8 cellular contexts compared by ENCODE assay signal in the genomic region with DNA sequence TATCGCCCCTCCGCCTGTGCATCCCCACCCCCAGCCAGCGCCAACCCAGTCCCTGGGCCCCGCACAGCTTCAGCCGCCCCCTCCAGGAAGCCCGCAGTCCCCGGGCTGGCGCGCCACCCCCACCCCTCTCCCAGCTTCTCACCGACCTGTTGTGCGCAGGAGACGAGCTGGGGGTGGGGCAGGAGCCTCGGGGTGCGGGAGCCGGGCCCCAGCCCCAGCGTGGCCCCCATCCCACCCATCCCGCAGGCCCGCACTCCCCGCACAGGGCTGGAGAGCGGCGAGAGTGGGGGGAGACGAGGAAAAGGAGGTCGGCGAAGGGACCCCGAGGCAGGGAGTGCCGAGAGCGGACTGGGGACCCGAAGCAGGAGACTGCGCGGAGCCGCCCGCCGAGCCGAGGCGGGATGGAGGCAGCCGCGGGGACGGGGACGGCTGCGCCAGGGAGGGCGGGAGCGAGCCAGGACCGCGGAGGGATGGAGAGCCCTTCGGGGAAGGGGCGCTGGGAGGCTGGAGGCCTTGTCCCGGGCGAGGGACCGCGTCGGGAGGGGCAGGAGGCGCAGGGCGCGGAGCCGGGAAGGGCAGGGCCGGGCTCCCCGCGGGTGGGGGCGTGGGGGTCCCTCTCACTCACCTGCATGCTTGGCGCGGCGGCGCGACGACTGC. TPM values are rescaled to one million over a fixed set of nuclear protein-coding genes. Genes with fewer than 3 reads are reported as not detected.
DNase-seq lines count a peak whose midpoint lies in the region; ATAC-seq, FAIRE-seq and TF ChIP-seq lines count a peak whose summit lies in the region.

No MANE protein-coding gene starts in this region.

- H3K4me1 ChIP-seq in K562 (replicated peaks in 1 of 2; ENCODE audit: control insufficient read depth in 2 of 2, insufficient read depth in 2 of 2, low read length in 2 of 2): peaks cover 5 to 25% of the 10 kb centered on the region in 2 experiments; a peak in 4 of 5 replicates
- peaks cover 0 to 15% of the 10 kb centered on the region in 2 donors for H3K4me1 ChIP-seq in thoracic aorta (ENCODE audit: control insufficient read depth in 1 of 2, low read depth in 2 of 2)

- peak overlapping the region; percentile 64 for H3K4me3 ChIP-seq in BJ (ENCODE audit: low read depth, low read length)
- H3K4me3 ChIP-seq in K562: no peak overlapping the region; the same call in 1 of the 2 replicates
- H3K4me3 ChIP-seq in thoracic aorta: peak overlapping the region; percentile 76

- FAIRE-seq in K562 (lab: Jason Lieb, UNC): no peak

- BruUV-seq in K562 (replicated peaks; lab: Mats Ljungman, UMichigan): no TSS peak

- ATAC-seq in K562 (0 out of 3 replicates have a peak, but pooled peaks have one; percentile 17), left colon (peak; percentile 29), thoracic aorta (ENCODE audit: insufficient number of reproducible peaks, low FRiP score, low read depth) (no peak)

- POLR2A ChIA-PET in BJ (lab: Charles Lee) (interaction anchor here (1.0 kb wide), 1 partner anchor 10 kb away, joined by 5 read pairs; no protein-coding TSS in a partner anchor), K562 (lab: Yijun Ruan, JAX) (interaction anchor here (2.8 kb wide), 1 partner anchor 11 kb away, joined by 11 read pairs; a partner anchor contains a TSS)

- H3K27me3 ChIP-seq in BJ (ENCODE audit: control insufficient read depth, insufficient read depth, low read length) (peaks cover 7% of the 10 kb centered on the region; the same call in 1 of the 2 replicates), K562 (ENCODE audit: control insufficient read depth in 2 of 2, insufficient read depth in 2 of 2, low read length in 2 of 2) (peaks cover 11 to 27% of the 10 kb centered on the region in 2 experiments; a peak in 4 of 5 replicates), thoracic aorta (replicated peaks; ENCODE audit: insufficient read depth) (no peaks in the 10 kb centered on the region)

- H3K27ac ChIP-seq in K562 (ENCODE audit: extremely low read depth, low read depth, low read length) (no peak overlapping the region), thoracic aorta (no peak overlapping the region)

- no peak for TF ChIP-seq CTCF in BJ (IDR thresholded peaks at IDR 0.05; ENCODE audit: insufficient read depth, low read depth, low read length)
- TF ChIP-seq CTCF in K562 (IDR thresholded peaks at IDR 0.05 in 2 of 3, conservative IDR thresholded peaks at IDR 0.05 in 1 of 3; ENCODE audit: insufficient read depth in 2 of 3, low read depth in 1 of 3, low read length in 3 of 3): no peak
- no peak for TF ChIP-seq CTCF in thoracic aorta (IDR thresholded peaks at IDR 0.05)

- TF ChIP-seq RAD21 in K562 (CRISPR knock-in tag; conservative IDR thresholded peaks at IDR 0.05 in 1 of 2, IDR thresholded peaks at IDR 0.05 in 1 of 2): no peak

- TF ChIP-seq POLR2A in K562 (conservative IDR thresholded peaks at IDR 0.05): no peak

- in situ Hi-C loops in K562 (cut with MboI): no loop called here

- intact Hi-C loops in K562 (cut with micrococcal nuclease): no loop called here
- intact Hi-C loops in left colon (cut with DNase I, micrococcal nuclease): no loop called here

- peak overlapping the region in 1 of 2 experiments; percentile 68; a peak in 1 of 4 replicates for H3K9ac ChIP-seq in K562 (ENCODE audit: insufficient read depth in 1 of 2, low read depth in 2 of 2, low read length in 2 of 2)

- no peaks in the 10 kb centered on the region for H3K36me3 ChIP-seq in BJ (ENCODE audit: control insufficient read depth, insufficient read depth, low read length)
- H3K36me3 ChIP-seq in K562 (ENCODE audit: control insufficient read depth, insufficient read depth, low read length): no peaks in the 10 kb centered on the region
- no peaks in the 10 kb centered on the region for H3K36me3 ChIP-seq in thoracic aorta

- H3K9me1 ChIP-seq in K562 (ENCODE audit: control insufficient read depth, insufficient read depth, low read length): no peaks in the 10 kb centered on the region

- no peak overlapping the region for H2AFZ ChIP-seq in K562 (ENCODE audit: low read depth, low read length)

- no peaks in the 10 kb centered on the region for H3K79me2 ChIP-seq in K562 (ENCODE audit: control insufficient read depth, insufficient read depth, low read length)

- no peaks in the 10 kb centered on the region for H3K9me3 ChIP-seq in K562 (replicated peaks; ENCODE audit: control insufficient read depth, insufficient read depth, low read depth, low read length)
- no peaks in the 10 kb centered on the region for H3K9me3 ChIP-seq in thoracic aorta

- CTCF ChIA-PET in BJ (lab: Yijun Ruan, JAX): interaction anchor here (1.2 to 2.8 kb wide), 4 partner anchors 11 to 85 kb away, joined by 5 to 11 read pairs (median 6); a partner anchor contains a TSS
- CTCF ChIA-PET in K562 (lab: Yijun Ruan, JAX; ENCODE audit: low intra/inter-chr PET ratio): no interaction called here

- no peak for TF ChIP-seq EP300 in K562 (IDR thresholded peaks at IDR 0.05; ENCODE audit: low read length)

- no peaks in the 10 kb centered on the region for H4K20me1 ChIP-seq in K562 (replicated peaks; ENCODE audit: control insufficient read depth, insufficient read depth, low read length)

- no peak overlapping the region for H3K4me2 ChIP-seq in K562 (ENCODE audit: insufficient read depth, low read length)

- DNase-seq in BJ (ENCODE audit: low read depth) (no peak), NCI-H146 (lab: John Stamatoyannopoulos, UW) (peak; percentile 64), K562 (ENCODE audit: extremely low read depth in 1 of 4, low spot score in 3 of 4) (peak in 2 of 4 experiments; percentile 26 to 31), left colon (peak in 1 of 2 donors; percentile 13), thoracic aorta (ENCODE audit: low spot score) (no peak), foreskin melanocyte (no peak), DMS153 (lab: John Stamatoyannopoulos, UW) (no peak), cerebellar cortex (ENCODE audit: low spot score) (no peak)

- WGBS in K562 (ENCODE audit: insufficient coverage, low coverage, missing lambda C conversion rate): 10% methylated on average over 4 of the region's 65 CpGs

RNA-seq across cellular contexts. Expression of a gene that starts 0.5 kb away (rescaled TPM):
- polyA plus RNA-seq in BJ (2011; rRNA removed) (0.44 and 0.59 TPM in 2 replicates), K562 (2011; rRNA removed) (not detected in 2 replicates), K562 (2014; fragmentation: Illumina TruSeq; extraction: Trizol) (not detected in 2 replicates), K562 (2014; fragmentation: Nextera tagmentation; extraction: Ambion mirVana) (not detected), K562 (2014; rRNA removed) (0.07 TPM in 1 of 2 replicates, not detected in the other)
- 0.24 and 1.3 TPM in 2 replicates for polyA minus RNA-seq in BJ (2011; rRNA and poly(A)+ RNA removed)
- not detected in 2 replicates for total RNA-seq in K562 (2011; cell fraction: chromatin; rRNA removed; ENCODE audit: low replicate concordance)
- total RNA-seq in K562 (2011; cell fraction: nucleolus; rRNA removed): not detected in 2 replicates
- total RNA-seq in K562 (2011; cell fraction: nucleoplasm; rRNA removed): not detected in 2 replicates
- total RNA-seq in K562 (2014; rRNA removed) (not detected in 2 replicates), K562 (2014; rRNA removed; fragmentation: Illumina TruSeq; extraction: Trizol) (not detected in 2 replicates), K562 (2015; rRNA removed; fragmentation: Illumina TruSeq; extraction: Trizol) (not detected in 2 replicates), K562 (2021) (not detected in 2 replicates), left colon (under 1 TPM; 0.52 to 0.67 TPM), thoracic aorta (1 to 10 TPM; 3.1 to 4.2 TPM)
- not detected in 2 replicates for polyA plus RNA-seq in K562 (2011; cell fraction: cytosol; rRNA removed)
- polyA plus RNA-seq in K562 (2011; cell fraction: nucleus; rRNA removed): not detected in 2 replicates
- 0.21 and 0.36 TPM in 2 replicates for polyA plus RNA-seq in K562 (2012)
- polyA minus RNA-seq in K562 (2011; rRNA and poly(A)+ RNA removed): not detected in 2 replicates
- not detected in 2 replicates for polyA minus RNA-seq in K562 (2011; cell fraction: cytosol; rRNA and poly(A)+ RNA removed)
- polyA minus RNA-seq in K562 (2011; cell fraction: nucleus; rRNA and poly(A)+ RNA removed): not detected in 2 replicates

RNA-seq across cellular contexts. Expression of a gene that starts 10.9 kb away (rescaled TPM):
- polyA plus RNA-seq in BJ (2011; rRNA removed) (38.8 and 57.0 TPM in 2 replicates), K562 (2011; rRNA removed) (38.2 and 51.4 TPM in 2 replicates), K562 (2014; fragmentation: Illumina TruSeq; extraction: Trizol) (62.1 and 64.8 TPM in 2 replicates), K562 (2014; fragmentation: Nextera tagmentation; extraction: Ambion mirVana) (under 1 TPM; 0.36 to 0.42 TPM), K562 (2014; rRNA removed) (29.1 and 39.4 TPM in 2 replicates)
- 48.7 and 60.5 TPM in 2 replicates for polyA minus RNA-seq in BJ (2011; rRNA and poly(A)+ RNA removed)
- total RNA-seq in K562 (2011; cell fraction: chromatin; rRNA removed; ENCODE audit: low replicate concordance): 96.1 and 146 TPM in 2 replicates
- 75.5 and 81.2 TPM in 2 replicates for total RNA-seq in K562 (2011; cell fraction: nucleolus; rRNA removed)
- total RNA-seq in K562 (2011; cell fraction: nucleoplasm; rRNA removed): 65.2 and 76.0 TPM in 2 replicates
- total RNA-seq in K562 (2014; rRNA removed) (9.6 and 21.4 TPM in 2 replicates), K562 (2014; rRNA removed; fragmentation: Illumina TruSeq; extraction: Trizol) (16.4 and 21.3 TPM in 2 replicates), K562 (2015; rRNA removed; fragmentation: Illumina TruSeq; extraction: Trizol) (20.2 and 21.6 TPM in 2 replicates), K562 (2021) (34.3 and 36.9 TPM in 2 replicates), left colon (10 to 100 TPM; 47.8 to 51.4 TPM), thoracic aorta (10 to 100 TPM; 36.8 to 45.3 TPM)
- 35.9 and 44.8 TPM in 2 replicates for polyA plus RNA-seq in K562 (2011; cell fraction: cytosol; rRNA removed)
- 99.6 and 126 TPM in 2 replicates for polyA plus RNA-seq in K562 (2011; cell fraction: nucleus; rRNA removed)
- 41.7 and 43.3 TPM in 2 replicates for polyA plus RNA-seq in K562 (2012)
- polyA minus RNA-seq in K562 (2011; rRNA and poly(A)+ RNA removed): 35.3 and 38.2 TPM in 2 replicates
- 27.3 and 34.6 TPM in 2 replicates for polyA minus RNA-seq in K562 (2011; cell fraction: cytosol; rRNA and poly(A)+ RNA removed)
- polyA minus RNA-seq in K562 (2011; cell fraction: nucleus; rRNA and poly(A)+ RNA removed): 30.6 and 48.9 TPM in 2 replicates

RNA-seq across cellular contexts. Expression of a gene that starts 23.7 kb away (rescaled TPM):
- 128 and 200 TPM in 2 replicates for polyA plus RNA-seq in BJ (2011; rRNA removed)
- polyA minus RNA-seq in BJ (2011; rRNA and poly(A)+ RNA removed): 35.6 and 58.7 TPM in 2 replicates
- 14.3 and 23.0 TPM in 2 replicates for total RNA-seq in K562 (2011; cell fraction: chromatin; rRNA removed; ENCODE audit: low replicate concordance)
- total RNA-seq in K562 (2011; cell fraction: nucleolus; rRNA removed): 18.7 and 22.1 TPM in 2 replicates
- total RNA-seq in K562 (2011; cell fraction: nucleoplasm; rRNA removed): 16.9 and 19.5 TPM in 2 replicates
- total RNA-seq in K562 (2014; rRNA removed): 24.2 and 26.9 TPM in 2 replicates
- total RNA-seq in K562 (2014; rRNA removed; fragmentation: Illumina TruSeq; extraction: Trizol): 13.2 and 13.4 TPM in 2 replicates
- total RNA-seq in K562 (2015; rRNA removed; fragmentation: Illumina TruSeq; extraction: Trizol): 20.6 and 25.0 TPM in 2 replicates
- 22.5 and 23.4 TPM in 2 replicates for total RNA-seq in K562 (2021)
- polyA plus RNA-seq in K562 (2011; rRNA removed): 35.4 and 45.2 TPM in 2 replicates
- 44.0 and 49.7 TPM in 2 replicates for polyA plus RNA-seq in K562 (2011; cell fraction: cytosol; rRNA removed)
- 61.4 and 63.0 TPM in 2 replicates for polyA plus RNA-seq in K562 (2011; cell fraction: nucleus; rRNA removed)
- 29.9 and 33.9 TPM in 2 replicates for polyA plus RNA-seq in K562 (2012)
- polyA plus RNA-seq in K562 (2014; fragmentation: Illumina TruSeq; extraction: Trizol): 29.9 and 36.0 TPM in 2 replicates
- polyA plus RNA-seq in K562 (2014; fragmentation: Nextera tagmentation; extraction: Ambion mirVana): 10 to 100 TPM; 12.7 to 24.3 TPM
- polyA plus RNA-seq in K562 (2014; rRNA removed): 30.2 and 36.5 TPM in 2 replicates
- 9.8 and 11.4 TPM in 2 replicates for polyA minus RNA-seq in K562 (2011; rRNA and poly(A)+ RNA removed)
- polyA minus RNA-seq in K562 (2011; cell fraction: cytosol; rRNA and poly(A)+ RNA removed): 9.2 and 11.9 TPM in 2 replicates
- 6.1 and 6.9 TPM in 2 replicates for polyA minus RNA-seq in K562 (2011; cell fraction: nucleus; rRNA and poly(A)+ RNA removed)
- 10 to 100 TPM; 37.2 to 40.8 TPM for total RNA-seq in left colon
- 10 to 100 TPM; 69.9 to 78.2 TPM for total RNA-seq in thoracic aorta

RNA-seq across cellular contexts. Expression of a gene that starts 37.2 kb away (rescaled TPM):
- polyA plus RNA-seq in BJ (2011; rRNA removed) (43.0 and 61.0 TPM in 2 replicates), K562 (2011; rRNA removed) (30.2 and 32.1 TPM in 2 replicates), K562 (2014; fragmentation: Illumina TruSeq; extraction: Trizol) (27.3 and 28.4 TPM in 2 replicates), K562 (2014; fragmentation: Nextera tagmentation; extraction: Ambion mirVana) (1 to 10 TPM; 6.6 to 8.4 TPM), K562 (2014; rRNA removed) (23.8 and 23.9 TPM in 2 replicates)
- polyA minus RNA-seq in BJ (2011; rRNA and poly(A)+ RNA removed): 12.9 and 13.7 TPM in 2 replicates
- 36.0 and 36.8 TPM in 2 replicates for total RNA-seq in K562 (2011; cell fraction: chromatin; rRNA removed; ENCODE audit: low replicate concordance)
- 22.8 and 26.7 TPM in 2 replicates for total RNA-seq in K562 (2011; cell fraction: nucleolus; rRNA removed)
- 20.7 and 22.2 TPM in 2 replicates for total RNA-seq in K562 (2011; cell fraction: nucleoplasm; rRNA removed)
- total RNA-seq in K562 (2014; rRNA removed) (12.8 and 15.7 TPM in 2 replicates), K562 (2014; rRNA removed; fragmentation: Illumina TruSeq; extraction: Trizol) (16.4 and 19.7 TPM in 2 replicates), K562 (2015; rRNA removed; fragmentation: Illumina TruSeq; extraction: Trizol) (11.0 and 11.6 TPM in 2 replicates), K562 (2021) (13.0 and 14.0 TPM in 2 replicates), left colon (10 to 100 TPM; 23.6 to 38.9 TPM), thoracic aorta (10 to 100 TPM; 21.8 to 36.9 TPM)
- 16.1 and 24.2 TPM in 2 replicates for polyA plus RNA-seq in K562 (2011; cell fraction: cytosol; rRNA removed)
- polyA plus RNA-seq in K562 (2011; cell fraction: nucleus; rRNA removed): 66.6 and 104 TPM in 2 replicates
- polyA plus RNA-seq in K562 (2012): 18.1 and 28.0 TPM in 2 replicates
- 10.8 and 11.3 TPM in 2 replicates for polyA minus RNA-seq in K562 (2011; rRNA and poly(A)+ RNA removed)
- polyA minus RNA-seq in K562 (2011; cell fraction: cytosol; rRNA and poly(A)+ RNA removed): 4.6 and 5.0 TPM in 2 replicates
- polyA minus RNA-seq in K562 (2011; cell fraction: nucleus; rRNA and poly(A)+ RNA removed): 5.0 and 12.2 TPM in 2 replicates

RNA-seq across cellular contexts. Expression of a gene that starts 52.8 kb away (rescaled TPM):
- polyA plus RNA-seq in BJ (2011; rRNA removed) (287 and 345 TPM in 2 replicates), K562 (2011; rRNA removed) (190 and 209 TPM in 2 replicates), K562 (2014; fragmentation: Illumina TruSeq; extraction: Trizol) (138 and 139 TPM in 2 replicates), K562 (2014; fragmentation: Nextera tagmentation; extraction: Ambion mirVana) (10 to 100 TPM; 11.4 to 15.6 TPM), K562 (2014; rRNA removed) (186 and 187 TPM in 2 replicates)
- 107 and 132 TPM in 2 replicates for polyA minus RNA-seq in BJ (2011; rRNA and poly(A)+ RNA removed)
- 108 and 217 TPM in 2 replicates for total RNA-seq in K562 (2011; cell fraction: chromatin; rRNA removed; ENCODE audit: low replicate concordance)
- 142 and 144 TPM in 2 replicates for total RNA-seq in K562 (2011; cell fraction: nucleolus; rRNA removed)
- total RNA-seq in K562 (2011; cell fraction: nucleoplasm; rRNA removed): 131 and 132 TPM in 2 replicates
- total RNA-seq in K562 (2014; rRNA removed) (146 and 161 TPM in 2 replicates), K562 (2014; rRNA removed; fragmentation: Illumina TruSeq; extraction: Trizol) (58.3 and 60.3 TPM in 2 replicates), K562 (2015; rRNA removed; fragmentation: Illumina TruSeq; extraction: Trizol) (94.6 and 99.2 TPM in 2 replicates), K562 (2021) (149 and 167 TPM in 2 replicates), left colon (100 to 1,000 TPM; 167 to 180 TPM), thoracic aorta (100 to 1,000 TPM; 129 to 179 TPM)
- 349 and 372 TPM in 2 replicates for polyA plus RNA-seq in K562 (2011; cell fraction: cytosol; rRNA removed)
- polyA plus RNA-seq in K562 (2011; cell fraction: nucleus; rRNA removed): 190 and 315 TPM in 2 replicates
- polyA plus RNA-seq in K562 (2012): 145 and 148 TPM in 2 replicates
- polyA minus RNA-seq in K562 (2011; rRNA and poly(A)+ RNA removed): 133 and 137 TPM in 2 replicates
- polyA minus RNA-seq in K562 (2011; cell fraction: cytosol; rRNA and poly(A)+ RNA removed): 56.6 and 66.3 TPM in 2 replicates
- polyA minus RNA-seq in K562 (2011; cell fraction: nucleus; rRNA and poly(A)+ RNA removed): 49.0 and 76.3 TPM in 2 replicates
